8 cellular contexts compared by ENCODE assay signal in the genomic region with DNA sequence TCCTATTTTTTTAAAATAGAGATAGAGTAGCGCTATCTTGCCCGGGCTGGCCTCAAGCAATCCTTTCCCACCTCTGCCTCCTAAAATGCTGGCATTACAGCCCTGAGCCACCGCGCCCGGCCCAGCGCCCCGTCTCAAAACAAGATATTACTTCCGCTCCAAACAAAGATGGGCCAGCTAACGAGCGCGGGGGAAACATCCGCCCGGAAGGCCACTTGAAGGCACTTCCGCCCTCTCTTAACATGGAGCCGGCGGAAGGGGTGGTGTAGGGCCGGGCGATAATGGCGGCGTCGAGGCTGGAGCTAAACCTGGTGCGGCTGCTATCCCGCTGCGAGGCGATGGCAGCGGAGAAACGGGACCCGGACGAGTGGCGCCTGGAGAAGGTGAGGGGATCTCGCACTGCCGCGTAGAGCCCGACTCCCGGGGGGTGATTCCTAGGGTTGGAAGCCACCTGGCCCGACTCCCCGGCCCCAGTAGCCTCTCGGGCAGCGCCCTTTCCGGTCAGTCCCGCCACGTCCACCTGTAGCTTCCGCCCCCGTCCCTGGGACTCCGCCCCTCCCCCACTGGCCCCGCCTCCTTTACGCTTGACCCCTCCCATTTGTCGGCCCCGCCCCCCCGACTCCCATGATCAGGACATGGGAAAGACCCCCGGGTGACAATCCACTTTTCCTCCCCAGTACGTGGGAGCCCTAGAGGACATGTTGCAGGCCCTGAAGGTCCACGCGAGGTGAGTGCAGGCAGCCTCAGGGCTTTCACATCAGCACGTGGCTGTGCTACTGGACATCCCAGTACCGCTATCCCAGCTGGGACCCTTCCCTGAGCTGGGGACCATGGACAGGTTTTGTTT. TPM values are rescaled to one million over a fixed set of nuclear protein-coding genes. Genes with fewer than 3 reads are reported as not detected.
A peak's percentile ranks its signal among the peaks of the same experiment; 100 is the strongest.
DNase-seq lines count a peak whose midpoint lies in the region; ATAC-seq and TF ChIP-seq lines count a peak whose summit lies in the region.

Gene USE1 (plus strand): TSS at position 233 of the 847 bp plus-strand sequence. CDS start 49 bp downstream, at position 282.

- peak within 1 kb of the TSS; percentile 94 for H3K9ac ChIP-seq in adipocyte (ENCODE audit: low read length)

- intact Hi-C loops in cardiac septum (cut with DNase I), result loop anchor here (2.0 kb wide), 1 partner anchor 51 kb away; the partner anchor contains the start of gene BABAM1
- intact Hi-C loops in transverse colon (cut with DNase I; ENCODE audit: low total_unique reads), result no loop called here

- in situ Hi-C loops in transverse colon (cut with MboI; ENCODE audit: low pct_ligation_motif_present in 1 of 4, low pct_unique_long_range_greater_than_20kb in 1 of 4, low sequenced_read_pairs in 3 of 4), result loop anchor here in 1 of 4 donors (10.0 kb wide), 1 partner anchor 69 kb away; the partner anchor contains the start of gene ANKLE1

- peaks cover 40% of the 10 kb centered on the region for H3K36me3 ChIP-seq in adipocyte (ENCODE audit: control insufficient read depth, insufficient read depth, low read length, severe bottlenecking)
- H3K36me3 ChIP-seq in transverse colon, result peaks cover 0 to 22% (median 9%) of the 10 kb centered on the region in 4 donors

- peak within 1 kb of the TSS; percentile 85 to 94 (median 91) for H3K27ac ChIP-seq in transverse colon

- no peaks in the 10 kb centered on the region for H3K27me3 ChIP-seq in adipocyte (replicated peaks; ENCODE audit: control insufficient read depth, insufficient read depth, low read length)
- H3K27me3 ChIP-seq in transverse colon, result no peaks in the 10 kb centered on the region

- TF ChIP-seq EP300 in transverse colon (IDR thresholded peaks at IDR 0.05; ENCODE audit: low read depth), result no peak

- H3K4me3 ChIP-seq in adipocyte (ENCODE audit: low read length) (peak within 1 kb of the TSS; percentile 92), transverse colon (peak within 1 kb of the TSS; percentile 44 to 80 (median 68))

- peak; percentile 80 for TF ChIP-seq POLR2A in transverse colon (IDR thresholded peaks at IDR 0.05)

- H3K9me3 ChIP-seq in adipocyte (ENCODE audit: control insufficient read depth, low read length) (no peaks in the 10 kb centered on the region), transverse colon (no peaks in the 10 kb centered on the region)

- WGBS in transverse colon (ENCODE audit: low coverage in 1 of 2), 2 donors, result 4% methylated on average over 50 of the region's 56 CpGs; no CpG with 5 or more reads in 1 of the 2 donors

- ATAC-seq in HG02588 (IDR thresholded peaks at IDR 0.05; ENCODE audit: unreplicated experiment), result peak; percentile 71

- DNase-seq in GF-D8 (lab: John Stamatoyannopoulos, UW) (peak; percentile 67), NCI-H1436 (lab: John Stamatoyannopoulos, UW) (peak; percentile 88), T follicular helper cell (ENCODE audit: low read depth) (peak; percentile 83), adipocyte (ENCODE audit: low read depth) (peak; percentile 95), cardiac septum (ENCODE audit: low spot score) (peak; percentile 96), pons (ENCODE audit: low spot score) (peak; percentile 89), transverse colon (peak; percentile 93)

- peaks cover 20% of the 10 kb centered on the region for H3K4me1 ChIP-seq in adipocyte (ENCODE audit: control insufficient read depth, insufficient read depth, low read length)
- H3K4me1 ChIP-seq in transverse colon, result peaks cover 4 to 21% (median 20%) of the 10 kb centered on the region in 4 donors

- no peak for TF ChIP-seq CTCF in transverse colon (IDR thresholded peaks at IDR 0.05)

RNA-seq across cellular contexts. Expression of gene USE1, which starts in this region (rescaled TPM):
- total RNA-seq in cardiac septum, result 29.1 TPM
- total RNA-seq in transverse colon, result 10 to 100 TPM; 18.3 to 30.7 (median 24.5) TPM

Comparison
In these comparisons a context has a peak if more than half of its experiments do, and no peak if none do; other contexts are left out.
1. Peak in every context shown above with its lines: DNase-seq, ATAC-seq, H3K4me3 ChIP-seq and H3K27ac ChIP-seq.